In genomic region chr12:116856729-116857128, GRCh38 we compare ENCODE assay signal across 23 cellular contexts. TPM values are rescaled to one million over a fixed set of nuclear protein-coding genes. Genes with fewer than 3 reads are reported as not detected.
"Had no signal": no experiment of that assay in that cellular context is flagged by ENCODE, and none has a peak within 500 bp of the region (broad histone marks: within the 10 kb centered on the region; RNA-seq: fewer than 3 reads in every experiment).

No MANE protein-coding gene starts in this region.

- H3K27ac ChIP-seq: adrenal gland had no signal

- H3K36me3 ChIP-seq: adrenal gland had no signal

- DNase-seq: activated CD4-positive, alpha-beta T cell treated with anti-CD3 and anti-CD28 coated beads for 48 hours; activated CD4-positive, alpha-beta T cell treated with anti-CD3 and anti-CD28 coated beads, Interleukin-2, amount 50 U/mL, for 4 hours; activated CD4-positive, CD25-positive, alpha-beta regulatory T cell treated with anti-CD3 and anti-CD28 coated beads, Interleukin-2, amount 50 U/mL, for 72 hours; activated CD8-positive, alpha-beta memory T cell treated with anti-CD3 and anti-CD28 coated beads, Interleukin-2, amount 50 U/mL, for 48 hours; activated CD8-positive, alpha-beta T cell treated with anti-CD3 and anti-CD28 coated beads, Interleukin-2, amount 10 ng/mL, durations not matched to agents 7 days and 5 days; activated naive CD4-positive, alpha-beta T cell treated with anti-CD3 and anti-CD28 coated beads, Interleukin-2, amount 50 U/mL, for 16 hours; activated naive CD8-positive, alpha-beta T cell treated with anti-CD3 and anti-CD28 coated beads, Interleukin-2, amount 10 ng/mL, durations not matched to agents 7 days and 5 days; activated T-cell treated with anti-CD3 and anti-CD28 coated beads, Interleukin-2, amount 50 U/mL, for 1 hour; adrenal gland; anterior cingulate cortex; caudate nucleus; Karpas-422; NCI-H1105 treated with DMSO at 0.1 percent for 48 hours; NCI-H146; NCI-H187 treated with DMSO at 0.1 percent for 48 hours; NCI-H2171; NCI-H345; NCI-H510A; NCI-H526 treated with DMSO at 0.1 percent for 48 hours; NCI-H82; PC-3; SHP77 treated with DMSO at 0.1 percent for 48 hours had no signal

- H3K9me3 ChIP-seq: adrenal gland had no signal

- ATAC-seq: activated CD8-positive, alpha-beta T cell treated with anti-CD3 and anti-CD28 coated beads, Interleukin-2, amount 10 ng/mL, durations not matched to agents 7 days and 5 days; PC-3; WTC11 had no signal

- H3K27me3 ChIP-seq: adrenal gland had no signal

- H3K4me3 ChIP-seq: adrenal gland had no signal

- H3K4me1 ChIP-seq: adrenal gland had no signal

RNA-seq across cellular contexts. Expression of gene HRK, which starts 24.5 kb away (rescaled TPM):
- total RNA-seq: activated CD8-positive, alpha-beta T cell treated with anti-CD3 and anti-CD28 coated beads, Interleukin-2, amount 10 ng/mL, durations not matched to agents 7 days and 5 days; activated naive CD8-positive, alpha-beta T cell treated with anti-CD3 and anti-CD28 coated beads, Interleukin-2, amount 10 ng/mL, durations not matched to agents 7 days and 5 days had no signal
